10 cellular contexts compared by ENCODE assay signal in the genomic region with DNA sequence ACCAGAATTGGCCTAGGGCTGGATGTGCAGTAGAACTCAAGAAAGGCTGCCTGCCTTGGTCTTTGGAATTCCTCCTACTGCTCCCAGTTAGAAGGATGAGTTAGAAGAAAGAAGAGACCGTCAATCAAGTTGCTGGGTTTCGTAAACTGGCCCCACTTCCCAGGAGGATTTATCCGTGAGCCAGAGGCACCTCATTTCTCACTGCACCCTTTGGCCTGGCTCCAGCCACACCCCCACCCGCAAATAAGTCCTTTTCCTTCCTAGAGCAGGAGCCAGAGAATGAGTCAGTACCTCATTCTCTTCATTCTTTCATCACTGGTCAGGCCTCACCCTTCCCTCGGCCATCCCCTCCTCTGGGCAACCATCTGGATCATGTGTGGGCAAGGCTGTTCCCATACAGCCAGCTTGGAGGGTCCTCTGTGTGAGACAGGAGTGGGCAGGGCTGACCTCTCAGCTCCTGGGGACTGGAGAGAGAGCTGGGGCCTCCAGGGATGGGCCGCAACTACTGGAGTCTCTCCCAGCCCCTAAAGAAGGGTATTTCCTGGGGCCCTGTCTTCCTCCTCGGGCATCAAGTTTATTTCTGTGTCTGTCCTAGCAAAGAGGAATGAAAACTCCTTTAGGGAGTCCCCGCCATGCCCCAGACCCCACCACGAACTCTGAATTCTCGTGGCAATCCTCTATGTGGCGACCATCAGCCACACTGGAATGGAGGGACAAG.
DNase-seq lines count a peak whose midpoint lies in the region; ATAC-seq and TF ChIP-seq lines count a peak whose summit lies in the region.
"Had no signal": no experiment of that assay in that cellular context is flagged by ENCODE, and none has a peak within 500 bp of the region (broad histone marks: within the 10 kb centered on the region; RNA-seq: fewer than 3 reads in every experiment).

No MANE protein-coding gene starts in this region.

- H3K4me1 ChIP-seq in muscle layer of duodenum (ENCODE audit: control insufficient read depth in 1 of 2, insufficient read depth in 2 of 2, low read length in 2 of 2) (peaks cover 0 to 15% of the 10 kb centered on the region in 2 donors), gastrocnemius medialis (peaks cover 0 to 3% of the 10 kb centered on the region in 2 donors)

- no peak for TF ChIP-seq CTCF in BJ (IDR thresholded peaks at IDR 0.05; ENCODE audit: insufficient read depth, low read depth, low read length)
- no peak for TF ChIP-seq CTCF in gastrocnemius medialis (IDR thresholded peaks at IDR 0.05 in 4 of 5, conservative IDR thresholded peaks at IDR 0.05 in 1 of 5)

- H3K9me3 ChIP-seq in muscle layer of duodenum (ENCODE audit: control insufficient read depth in 1 of 2, low read length in 2 of 2) (no peaks in the 10 kb centered on the region), gastrocnemius medialis (no peaks in the 10 kb centered on the region)

- DNase-seq in BJ (ENCODE audit: low read depth) = peak; percentile 94
- peak; percentile 98 for DNase-seq in LHCN-M2 (ENCODE audit: low read depth)
- peak; percentile 90 for DNase-seq in dedifferentiated amniotic fluid mesenchymal stem cell (ENCODE audit: extremely low spot score)
- DNase-seq in D341Med (ENCODE audit: low spot score) = no peak
- DNase-seq in middle frontal gyrus (ENCODE audit: extremely low spot score, low spot score) = no peak
- DNase-seq in gastrocnemius medialis = no peak
- no peak for DNase-seq in stimulated activated CD4-positive, alpha-beta T cell treated with anti-CD3 and anti-CD28 coated beads, Interleukin-12 subunit alpha, Interleukin-12 subunit beta, amount 100 ng/mL, for 4 hours
- DNase-seq: activated B cell treated with CpG ODN at 0.5 μM for 24 hours, head of caudate nucleus had no signal

- ATAC-seq in gastrocnemius medialis = no peak

- no peak for TF ChIP-seq POLR2A in gastrocnemius medialis (IDR thresholded peaks at IDR 0.05)

- in situ Hi-C loops in gastrocnemius medialis (cut with MboI; ENCODE audit: low sequenced_read_pairs in 4 of 4) = no loop called here

- intact Hi-C loops in gastrocnemius medialis (cut with DNase I; ENCODE audit: low total_unique reads) = no loop called here

- H3K4me3 ChIP-seq in BJ (ENCODE audit: low read depth, low read length) = no peak overlapping the region
- H3K4me3 ChIP-seq in muscle layer of duodenum (ENCODE audit: low read depth in 1 of 2, low read length in 2 of 2) = no peak overlapping the region
- H3K4me3 ChIP-seq in gastrocnemius medialis = no peak overlapping the region

- POLR2A ChIA-PET in BJ (lab: Charles Lee) = interaction anchor here (0.9 kb wide), 1 partner anchor 12 kb away, joined by 4 read pairs; no protein-coding TSS in a partner anchor

- no peaks in the 10 kb centered on the region for H3K27me3 ChIP-seq in BJ (ENCODE audit: control insufficient read depth, insufficient read depth, low read length)
- no peaks in the 10 kb centered on the region for H3K27me3 ChIP-seq in muscle layer of duodenum (ENCODE audit: low read depth, low read length)
- H3K27me3 ChIP-seq in gastrocnemius medialis = no peaks in the 10 kb centered on the region

- H3K36me3 ChIP-seq in BJ (ENCODE audit: control insufficient read depth, insufficient read depth, low read length) (no peaks in the 10 kb centered on the region), muscle layer of duodenum (ENCODE audit: control insufficient read depth in 1 of 2, insufficient read depth in 2 of 2, low read length in 2 of 2) (no peaks in the 10 kb centered on the region), gastrocnemius medialis (no peaks in the 10 kb centered on the region)

- CTCF ChIA-PET in BJ (lab: Yijun Ruan, JAX) = no interaction called here

- peak overlapping the region; percentile 6 for H3K27ac ChIP-seq in muscle layer of duodenum (ENCODE audit: low read length)
- H3K27ac ChIP-seq in gastrocnemius medialis = no peak overlapping the region

Comparison
In these comparisons a context has a peak if more than half of its experiments do, and no peak if none do; other contexts are left out.
1. DNase-seq: peak in BJ (single experiment), LHCN-M2 (single experiment) and dedifferentiated amniotic fluid mesenchymal stem cell (single experiment); none in D341Med (single experiment), middle frontal gyrus (single experiment), gastrocnemius medialis (0 of 2) and stimulated activated CD4-positive, alpha-beta T cell treated with anti-CD3 and anti-CD28 coated beads, Interleukin-12 subunit alpha, Interleukin-12 subunit beta, amount 100 ng/mL, for 4 hours (single experiment).